In genomic region chr15:70754862-70755261, GRCh38 we compare ENCODE assay signal across 16 cellular contexts. TPM values are rescaled to one million over a fixed set of nuclear protein-coding genes. Genes with fewer than 3 reads are reported as not detected.
DNase-seq lines count a peak whose midpoint lies in the region; ATAC-seq and TF ChIP-seq lines count a peak whose summit lies in the region.
"Had no signal": no experiment of that assay in that cellular context is flagged by ENCODE, and none has a peak within 500 bp of the region (broad histone marks: within the 10 kb centered on the region; RNA-seq: fewer than 3 reads in every experiment).

No MANE protein-coding gene starts in this region.

- TF ChIP-seq CTCF in left ventricle myocardium inferior (IDR thresholded peaks at IDR 0.05; ENCODE audit: borderline replicate concordance) (no peak), OCI-LY3 (IDR thresholded peaks at IDR 0.05; ENCODE audit: low read depth, low read length) (peak; percentile 14; the same call in 1 of the 2 replicates), fibroblast of mammary gland (conservative IDR thresholded peaks at IDR 0.05; ENCODE audit: control insufficient read depth, insufficient read depth, low read depth, low read length) (peak; percentile 11)

- H3K27me3 ChIP-seq in left ventricle myocardium inferior (ENCODE audit: low read depth) = no peaks in the 10 kb centered on the region
- H3K27me3 ChIP-seq in OCI-LY3 (ENCODE audit: low read depth, low read length) = peaks cover 17% of the 10 kb centered on the region

- no peak overlapping the region for H3K9ac ChIP-seq in OCI-LY3 (ENCODE audit: low read length)

- H3K9me3 ChIP-seq in left ventricle myocardium inferior (replicated peaks) (no peaks in the 10 kb centered on the region), OCI-LY3 (ENCODE audit: insufficient read depth, low read length) (no peaks in the 10 kb centered on the region)

- H3K36me3 ChIP-seq in left ventricle myocardium inferior (no peaks in the 10 kb centered on the region), OCI-LY3 (replicated peaks; ENCODE audit: low read depth, low read length) (no peaks in the 10 kb centered on the region)

- DNase-seq in left ventricle myocardium inferior (no peak), cardiac septum (ENCODE audit: low spot score) (no peak), fibroblast of mammary gland (ENCODE audit: low read depth) (no peak)
- DNase-seq in NK-92 treated with Interleukin-12 subunit alpha and Interleukin-12 subunit beta, amount 100 ng/mL, for 24 hours (lab: John Stamatoyannopoulos, UW) = no peak
- DNase-seq: C1 segment of cervical spinal cord, DMS 273 treated with DMSO at 0.1 percent for 48 hours, NCI-H1417, NCI-H1930, NCI-H446, NCI-H774, SHP77 had no signal

- no peaks in the 10 kb centered on the region for H4K20me1 ChIP-seq in OCI-LY3 (ENCODE audit: insufficient read depth, low read length)

- H3K27ac ChIP-seq in left ventricle myocardium inferior (replicated peaks) (peak overlapping the region; percentile 4), OCI-LY3 (ENCODE audit: low read length) (no peak overlapping the region)

- H3K4me2 ChIP-seq in OCI-LY3 (ENCODE audit: low read length) = no peak overlapping the region
- H3K4me2 ChIP-seq: GM23338 had no signal

- no peak for ATAC-seq in HG02885 (IDR thresholded peaks at IDR 0.05; ENCODE audit: poor library complexity, unreplicated experiment)
- no peak for ATAC-seq in HG03280 (IDR thresholded peaks at IDR 0.05; ENCODE audit: unreplicated experiment)
- no peak for ATAC-seq in GM21447 (IDR thresholded peaks at IDR 0.05; ENCODE audit: unreplicated experiment)
- ATAC-seq: GM23338 had no signal

- H3K4me3 ChIP-seq in left ventricle myocardium inferior = no peak overlapping the region
- no peak overlapping the region for H3K4me3 ChIP-seq in OCI-LY3 (ENCODE audit: low read length)
- H3K4me3 ChIP-seq in fibroblast of mammary gland (ENCODE audit: control insufficient read depth, low read depth, low read length) = no peak overlapping the region
- H3K4me3 ChIP-seq: GM23338 had no signal

- H3K4me1 ChIP-seq in left ventricle myocardium inferior = peaks cover 88% of the 10 kb centered on the region
- H3K4me1 ChIP-seq in OCI-LY3 (ENCODE audit: low read length) = no peaks in the 10 kb centered on the region

- intact Hi-C loops in left ventricle myocardium inferior (cut with micrococcal nuclease) = no loop called here
- intact Hi-C loops in cardiac septum (cut with DNase I) = no loop called here

- no peak overlapping the region for H2AFZ ChIP-seq in OCI-LY3 (ENCODE audit: low read depth, low read length)
- H2AFZ ChIP-seq: GM23338 had no signal

- H3K79me2 ChIP-seq in OCI-LY3 (ENCODE audit: low read length) = no peaks in the 10 kb centered on the region

RNA-seq across cellular contexts. Expression of gene UACA, which starts 8.5 kb away (rescaled TPM):
- 33.7 TPM for total RNA-seq in left ventricle myocardium inferior
- total RNA-seq in cardiac septum = 78.0 TPM
